In genomic region chr1:107016376-107016978, GRCh38 we compare ENCODE assay signal across 1 cellular context.
A peak's percentile ranks its signal among the peaks of the same experiment; 100 is the strongest.
TF ChIP-seq lines count a peak whose summit lies in the region.

No MANE protein-coding gene starts in this region.

TF ChIP-seq in GM12878, 131 proteins besides CTCF, POLR2A, EP300 and RAD21 (continued from another document):
- no peak for TF ChIP-seq ZNF592 (IDR thresholded peaks at IDR 0.05)
- no peak for TF ChIP-seq WRNIP1 (IDR thresholded peaks at IDR 0.05; ENCODE audit: borderline replicate concordance, low read depth, low read length)
- TF ChIP-seq SPI1 (IDR thresholded peaks at IDR 0.05; ENCODE audit: borderline replicate concordance, insufficient read depth, low read depth, low read length): no peak
- TF ChIP-seq ZNF207 (IDR thresholded peaks at IDR 0.05; ENCODE audit: borderline replicate concordance): no peak
- TF ChIP-seq RELB (IDR thresholded peaks at IDR 0.05; ENCODE audit: low read depth): 0 out of 2 replicates have a peak, but pooled peaks have one; percentile 59
- TF ChIP-seq JUNB (IDR thresholded peaks at IDR 0.05): 0 out of 2 replicates have a peak, but pooled peaks have one; percentile 14
- peak; percentile 87 for TF ChIP-seq MLLT1 (IDR thresholded peaks at IDR 0.05)
- 0 out of 2 replicates have a peak, but pooled peaks have one; percentile 26 for TF ChIP-seq ZNF217 (IDR thresholded peaks at IDR 0.05)
- TF ChIP-seq ZNF687 (IDR thresholded peaks at IDR 0.05): no peak
- TF ChIP-seq EED (IDR thresholded peaks at IDR 0.05; ENCODE audit: low read depth): no peak
- TF ChIP-seq SP1 (IDR thresholded peaks at IDR 0.05; ENCODE audit: low read depth, low read length): no peak
- no peak for TF ChIP-seq RB1 (IDR thresholded peaks at IDR 0.05; ENCODE audit: borderline replicate concordance)
- TF ChIP-seq ASH2L (IDR thresholded peaks at IDR 0.05; ENCODE audit: borderline replicate concordance, low read depth): peak; percentile 69; the same call in 1 of the 2 replicates
- TF ChIP-seq MTA2 (IDR thresholded peaks at IDR 0.05; ENCODE audit: low read depth): peak; percentile 65; the same call in 1 of the 2 replicates
- TF ChIP-seq RUNX3 (IDR thresholded peaks at IDR 0.05; ENCODE audit: low read length): peak; percentile 56
